9 cellular contexts compared by ENCODE assay signal in the genomic region with DNA sequence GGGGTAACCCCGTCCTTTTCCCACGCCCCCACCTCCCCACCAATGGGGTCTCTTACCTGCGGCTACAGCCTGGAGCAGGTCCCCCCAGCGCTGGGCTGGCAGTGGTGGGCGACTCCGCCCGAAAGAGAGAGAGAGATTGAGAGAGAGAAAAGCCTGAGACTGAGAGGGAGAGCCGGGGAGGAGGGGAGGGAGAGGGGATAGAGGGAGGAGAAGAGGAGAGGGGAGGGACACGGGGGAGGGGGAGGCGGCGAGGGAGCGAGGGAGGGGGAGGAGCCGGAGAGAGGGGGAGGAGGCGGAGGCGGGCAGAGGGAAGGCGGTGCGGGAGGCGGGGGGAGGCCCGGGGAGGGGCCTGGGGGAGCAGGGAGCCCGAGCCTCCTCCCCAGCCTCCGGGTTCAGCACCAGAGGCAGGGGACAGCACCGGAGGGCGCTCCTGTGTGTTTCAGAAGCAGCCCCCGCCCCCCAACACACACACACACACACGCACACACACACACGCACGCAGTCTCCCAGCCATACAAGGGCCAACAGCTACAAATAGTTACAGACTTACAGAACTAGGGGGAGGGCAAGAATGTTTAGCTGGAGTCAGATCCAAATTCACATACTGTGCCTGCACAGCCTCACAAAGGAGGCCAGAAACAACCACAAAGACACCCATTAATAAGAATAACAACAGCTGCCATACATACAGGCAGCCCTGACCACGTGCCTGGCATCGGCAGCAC. TPM values are rescaled to one million over a fixed set of nuclear protein-coding genes. Genes with fewer than 3 reads are reported as not detected.
A peak's percentile ranks its signal among the peaks of the same experiment; 100 is the strongest.
DNase-seq lines count a peak whose midpoint lies in the region; ATAC-seq, FAIRE-seq and TF ChIP-seq lines count a peak whose summit lies in the region.
"Had no signal": no experiment of that assay in that cellular context is flagged by ENCODE, and none has a peak within 500 bp of the region (broad histone marks: within the 10 kb centered on the region; RNA-seq: fewer than 3 reads in every experiment).

A gene with protein sequence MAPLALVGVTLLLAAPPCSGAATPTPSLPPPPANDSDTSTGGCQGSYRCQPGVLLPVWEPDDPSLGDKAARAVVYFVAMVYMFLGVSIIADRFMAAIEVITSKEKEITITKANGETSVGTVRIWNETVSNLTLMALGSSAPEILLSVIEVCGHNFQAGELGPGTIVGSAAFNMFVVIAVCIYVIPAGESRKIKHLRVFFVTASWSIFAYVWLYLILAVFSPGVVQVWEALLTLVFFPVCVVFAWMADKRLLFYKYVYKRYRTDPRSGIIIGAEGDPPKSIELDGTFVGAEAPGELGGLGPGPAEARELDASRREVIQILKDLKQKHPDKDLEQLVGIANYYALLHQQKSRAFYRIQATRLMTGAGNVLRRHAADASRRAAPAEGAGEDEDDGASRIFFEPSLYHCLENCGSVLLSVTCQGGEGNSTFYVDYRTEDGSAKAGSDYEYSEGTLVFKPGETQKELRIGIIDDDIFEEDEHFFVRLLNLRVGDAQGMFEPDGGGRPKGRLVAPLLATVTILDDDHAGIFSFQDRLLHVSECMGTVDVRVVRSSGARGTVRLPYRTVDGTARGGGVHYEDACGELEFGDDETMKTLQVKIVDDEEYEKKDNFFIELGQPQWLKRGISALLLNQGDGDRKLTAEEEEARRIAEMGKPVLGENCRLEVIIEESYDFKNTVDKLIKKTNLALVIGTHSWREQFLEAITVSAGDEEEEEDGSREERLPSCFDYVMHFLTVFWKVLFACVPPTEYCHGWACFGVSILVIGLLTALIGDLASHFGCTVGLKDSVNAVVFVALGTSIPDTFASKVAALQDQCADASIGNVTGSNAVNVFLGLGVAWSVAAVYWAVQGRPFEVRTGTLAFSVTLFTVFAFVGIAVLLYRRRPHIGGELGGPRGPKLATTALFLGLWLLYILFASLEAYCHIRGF (minus strand): TSS at position 161 of the 725 bp plus-strand sequence. CDS start 5,490 bp downstream, outside the sequence.

- no peak for FAIRE-seq in D721Med (lab: Jason Lieb, UNC)

- H3K27me3 Mint-ChIP-seq in T-helper 17 cell: peaks cover 55% of the 10 kb centered on the region

- 50% methylated on average over 2 of the region's 29 CpGs for whole genome bisulfite sequencing in smooth muscle cell (ENCODE audit: low lambda C conversion rate)

- H3K36me3 Mint-ChIP-seq in T-helper 17 cell (ENCODE audit: low read depth): peaks cover 6% of the 10 kb centered on the region

- H3K9ac ChIP-seq in smooth muscle cell (ENCODE audit: low read depth): no peak within 1 kb of the TSS
- H3K9ac ChIP-seq: KMS-11 had no signal

- no peaks in the 10 kb centered on the region for H3K36me3 ChIP-seq in smooth muscle cell (ENCODE audit: low read depth)

- H3K4me2 ChIP-seq in smooth muscle cell: peak within 1 kb of the TSS; percentile 78
- H3K4me2 ChIP-seq: KMS-11 had no signal

- peaks cover 26% of the 10 kb centered on the region for H3K27me3 ChIP-seq in smooth muscle cell (ENCODE audit: low read depth)

- H3F3A ChIP-seq in smooth muscle cell (ENCODE audit: low read depth): no peaks in the 10 kb centered on the region

- no peaks in the 10 kb centered on the region for H3K79me2 ChIP-seq in smooth muscle cell (ENCODE audit: low read depth)

- H3K9me3 ChIP-seq in T-helper 17 cell (ENCODE audit: control insufficient read depth, low read length, poor library complexity, severe bottlenecking): no peaks in the 10 kb centered on the region
- no peaks in the 10 kb centered on the region for H3K9me3 ChIP-seq in smooth muscle cell (replicated peaks; ENCODE audit: low read depth)

- peak; percentile 88 for ATAC-seq in T-helper 17 cell
- ATAC-seq in GM18511 (IDR thresholded peaks at IDR 0.05; ENCODE audit: unreplicated experiment): no peak
- ATAC-seq in GM18520 (IDR thresholded peaks at IDR 0.05; ENCODE audit: unreplicated experiment): no peak

- H3K27ac Mint-ChIP-seq in T-helper 17 cell: peak within 1 kb of the TSS; percentile 2

- H3K4me1 Mint-ChIP-seq in T-helper 17 cell: peaks cover 13% of the 10 kb centered on the region

- H4K20me1 ChIP-seq in smooth muscle cell (ENCODE audit: low read depth): no peaks in the 10 kb centered on the region

- H2AFZ ChIP-seq in smooth muscle cell (ENCODE audit: low read depth): no peak within 1 kb of the TSS

- H3K4me3 ChIP-seq in smooth muscle cell: peak within 1 kb of the TSS; percentile 29

- H3K4me1 ChIP-seq in smooth muscle cell (ENCODE audit: low read depth): no peaks in the 10 kb centered on the region

- TF ChIP-seq CTCF in D721Med (IDR thresholded peaks at IDR 0.05; ENCODE audit: insufficient read depth, missing control alignments): no peak
- TF ChIP-seq CTCF in smooth muscle cell (IDR thresholded peaks at IDR 0.05; ENCODE audit: borderline replicate concordance, insufficient read depth, poor library complexity, severe bottlenecking): no peak

- peak within 1 kb of the TSS; percentile 37 for H3K4me3 Mint-ChIP-seq in T-helper 17 cell

- peak; percentile 99 for DNase-seq in D721Med (ENCODE audit: insufficient read length, low spot score)
- peak; percentile 51 for DNase-seq in M059J (ENCODE audit: low read depth)
- peak; percentile 40 to 54 (median 53) for DNase-seq in T-helper 17 cell
- DNase-seq in astrocyte of the hippocampus (ENCODE audit: low read depth, low spot score): peak; percentile 93
- peak; percentile 61 for DNase-seq in iPS DF 19.7 (ENCODE audit: low read depth, low spot score)
- DNase-seq in smooth muscle cell (lab: John Stamatoyannopoulos, UW; ENCODE audit: unreplicated experiment): peak; percentile 70

- no peak within 1 kb of the TSS for H3K27ac ChIP-seq in smooth muscle cell (ENCODE audit: low read depth)
- H3K27ac ChIP-seq: KMS-11 had no signal

RNA-seq across cellular contexts. Expression of the gene that starts here (rescaled TPM):
- total RNA-seq in M059J (2014; rRNA removed; shearing (Covaris generic)): not detected in 2 replicates
- total RNA-seq in T-helper 17 cell (not detected), smooth muscle cell (0.22 and 0.31 TPM in 2 replicates)
- 0.50 and 0.62 TPM in 2 replicates for polyA plus RNA-seq in smooth muscle cell

Comparison
In these comparisons a context has a peak if more than half of its experiments do, and no peak if none do; other contexts are left out.
1. Peak in DNase-seq in M059J; RNA of the gene not detected or under 1 TPM.
2. Peak in DNase-seq and ATAC-seq in T-helper 17 cell; RNA of the gene not detected or under 1 TPM.
3. Peak in DNase-seq, H3K4me3 ChIP-seq and H3K4me2 ChIP-seq in smooth muscle cell; RNA of the gene not detected or under 1 TPM.